In genomic region chr10:3792710-3793219, GRCh38 we compare ENCODE assay signal across 14 cellular contexts.
"Had no signal": no experiment of that assay in that cellular context is flagged by ENCODE, and none has a peak within 500 bp of the region (broad histone marks: within the 10 kb centered on the region; RNA-seq: fewer than 3 reads in every experiment).

No MANE protein-coding gene starts in this region.

- H3K79me2 ChIP-seq: hepatocyte had no signal

- H3K27ac Mint-ChIP-seq: activated CD8-positive, alpha-beta memory T cell treated with anti-CD3 and anti-CD28 coated beads, Interleukin-2, amount 10 ng/mL, durations not matched to agents 7 days and 5 days; stimulated activated effector memory CD8-positive, alpha-beta T cell treated with anti-CD3 and anti-CD28 coated beads, Interleukin-12 subunit alpha, Interleukin-12 subunit beta, amount 100 ng/mL, for 72 hours; T-helper 1 cell treated with Interleukin-12 subunit alpha and Interleukin-12 subunit beta and Interleukin-4 antibody, amounts not matched to agents 30 μg/mL and 1 μg/mL, for 36 hours; type B pancreatic cell had no signal

- H3K36me3 Mint-ChIP-seq: stimulated activated effector memory CD8-positive, alpha-beta T cell treated with anti-CD3 and anti-CD28 coated beads, Interleukin-12 subunit alpha, Interleukin-12 subunit beta, amount 100 ng/mL, for 72 hours; type B pancreatic cell had no signal

- H3K9ac ChIP-seq: SK-N-SH had no signal

- DNase-seq: activated CD4-positive, CD25-positive, alpha-beta regulatory T cell; activated CD8-positive, alpha-beta memory T cell treated with anti-CD3 and anti-CD28 coated beads, Interleukin-2, amount 10 ng/mL, durations not matched to agents 7 days and 5 days; activated naive CD4-positive, alpha-beta T cell; caudate nucleus; effector CD4-positive, alpha-beta T cell; posterior cingulate gyrus; right cardiac atrium; SK-N-SH; small intestine had no signal

- H3K4me3 Mint-ChIP-seq: activated CD8-positive, alpha-beta memory T cell treated with anti-CD3 and anti-CD28 coated beads, Interleukin-2, amount 10 ng/mL, durations not matched to agents 7 days and 5 days; stimulated activated effector memory CD8-positive, alpha-beta T cell treated with anti-CD3 and anti-CD28 coated beads, Interleukin-12 subunit alpha, Interleukin-12 subunit beta, amount 100 ng/mL, for 72 hours; T-helper 1 cell treated with Interleukin-12 subunit alpha and Interleukin-12 subunit beta and Interleukin-4 antibody, amounts not matched to agents 30 μg/mL and 1 μg/mL, for 36 hours; type B pancreatic cell had no signal

- H3K4me2 ChIP-seq: hepatocyte, SK-N-SH had no signal

- H3K9me3 ChIP-seq: SK-N-SH had no signal

- H2AFZ ChIP-seq: hepatocyte had no signal

- H3K27ac ChIP-seq: coronary artery, hepatocyte had no signal

- H3K27me3 ChIP-seq: hepatocyte had no signal

- H3K27me3 Mint-ChIP-seq: activated CD8-positive, alpha-beta memory T cell treated with anti-CD3 and anti-CD28 coated beads, Interleukin-2, amount 10 ng/mL, durations not matched to agents 7 days and 5 days; type B pancreatic cell had no signal

- H3K4me3 ChIP-seq: coronary artery, hepatocyte had no signal
